Comparison of ENCODE assay signal across 1 cellular context in the genomic region with DNA sequence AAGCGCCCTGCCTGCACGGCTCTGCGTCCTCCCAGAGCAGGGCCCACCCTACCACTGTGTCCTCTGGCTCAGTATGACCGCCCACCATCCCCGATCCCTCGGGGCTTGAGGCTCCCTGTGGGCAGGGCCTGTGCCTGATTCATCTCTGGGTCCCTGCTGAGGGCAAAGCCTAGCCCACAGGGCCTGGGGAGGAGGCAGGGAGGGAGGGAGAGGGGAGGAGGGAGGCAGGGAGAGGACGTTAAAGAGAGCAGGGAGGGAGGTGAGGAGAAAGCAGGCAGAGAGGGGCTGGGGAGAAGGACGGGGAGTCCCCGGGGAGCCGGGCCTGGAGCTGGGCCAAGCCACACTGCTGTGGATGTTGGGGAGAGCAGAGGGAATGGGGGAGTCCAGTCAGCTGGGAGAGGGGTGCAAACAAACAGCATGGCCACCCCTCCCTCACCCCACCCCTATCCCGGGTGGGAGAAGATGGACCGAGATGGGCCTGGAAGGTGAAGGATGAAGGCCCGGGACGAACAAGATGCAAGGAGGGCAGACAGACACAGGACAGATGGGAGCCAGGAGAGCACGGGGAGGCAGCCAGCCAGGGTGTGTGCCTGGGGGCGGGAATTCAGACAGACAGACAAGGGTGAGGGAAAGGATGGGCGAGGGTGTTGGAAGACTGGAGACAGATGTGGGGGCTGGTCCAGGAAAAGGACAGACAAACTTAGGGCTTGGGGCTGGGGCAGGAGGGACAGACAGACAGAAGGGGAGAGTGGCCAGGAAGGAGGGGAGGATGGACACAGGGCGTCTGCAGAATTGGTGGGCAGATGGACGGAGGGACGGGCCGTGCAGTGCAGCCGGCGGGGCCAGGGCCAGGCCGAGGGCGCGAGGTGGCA.
TF ChIP-seq lines count a peak whose summit lies in the region.

No MANE protein-coding gene starts in this region.

TF ChIP-seq in HepG2, 621 proteins besides CTCF, POLR2A, EP300 and RAD21:
- TF ChIP-seq MXD4 (CRISPR knock-in tag; IDR thresholded peaks at IDR 0.05) (no peak), EZH2 (conservative IDR thresholded peaks at IDR 0.05; ENCODE audit: low read depth, low read length) (0 out of 2 replicates have a peak, but pooled peaks have one; percentile 63)
